1 cellular context compared by ENCODE assay signal in genomic region chr2:208025814-208026184, GRCh38.
A peak's percentile ranks its signal among the peaks of the same experiment; 100 is the strongest.
TF ChIP-seq lines count a peak whose summit lies in the region.

No MANE protein-coding gene starts in this region.

TF ChIP-seq in HepG2, 621 proteins besides CTCF, POLR2A, EP300 and RAD21 (continued from another document and continues in another):
- TF ChIP-seq ZBTB10 (CRISPR knock-in tag; IDR thresholded peaks at IDR 0.05; ENCODE audit: borderline replicate concordance) (0 out of 2 replicates have a peak, but pooled peaks have one; percentile 9), ZBTB33 (CRISPR knock-in tag; IDR thresholded peaks at IDR 0.05) (peak; percentile 76; the same call in 1 of the 2 replicates), CENPBD1 (CRISPR knock-in tag; IDR thresholded peaks at IDR 0.05; ENCODE audit: borderline replicate concordance, low read depth) (peak; percentile 26; the same call in 1 of the 2 replicates), AKAP8 (CRISPR knock-in tag; IDR thresholded peaks at IDR 0.05) (0 out of 2 replicates have a peak, but pooled peaks have one; percentile 15), RNF219 (CRISPR knock-in tag; IDR thresholded peaks at IDR 0.05) (no peak), ZNF746 (CRISPR knock-in tag; IDR thresholded peaks at IDR 0.05) (0 out of 2 replicates have a peak, but pooled peaks have one; percentile 7), CREB1 (IDR thresholded peaks at IDR 0.05) (no peak), CREB1 (CRISPR knock-in tag; IDR thresholded peaks at IDR 0.05) (no peak; the same call in 1 of the 2 replicates), ZC3H4 (CRISPR knock-in tag; IDR thresholded peaks at IDR 0.05; ENCODE audit: borderline replicate concordance) (peak; percentile 74; the same call in 1 of the 2 replicates), PRDM4 (CRISPR knock-in tag; IDR thresholded peaks at IDR 0.05; ENCODE audit: borderline replicate concordance) (no peak), KIAA2018 (CRISPR knock-in tag; IDR thresholded peaks at IDR 0.05; ENCODE audit: borderline replicate concordance) (peak; percentile 4; the same call in 1 of the 2 replicates), NFE2 (CRISPR knock-in tag; IDR thresholded peaks at IDR 0.05) (no peak), ZNF12 (CRISPR knock-in tag; IDR thresholded peaks at IDR 0.05) (no peak), ZFP36 (IDR thresholded peaks at IDR 0.05; ENCODE audit: borderline replicate concordance, low read depth, low read length, partially characterized antibody) (no peak), ZXDC (CRISPR knock-in tag; IDR thresholded peaks at IDR 0.05) (peak; percentile 83; the same call in 1 of the 2 replicates), ZNF646 (CRISPR knock-in tag; IDR thresholded peaks at IDR 0.05) (peak; percentile 41; the same call in 1 of the 2 replicates)
